ENCODE assay signal across 9 cellular contexts in the genomic region with DNA sequence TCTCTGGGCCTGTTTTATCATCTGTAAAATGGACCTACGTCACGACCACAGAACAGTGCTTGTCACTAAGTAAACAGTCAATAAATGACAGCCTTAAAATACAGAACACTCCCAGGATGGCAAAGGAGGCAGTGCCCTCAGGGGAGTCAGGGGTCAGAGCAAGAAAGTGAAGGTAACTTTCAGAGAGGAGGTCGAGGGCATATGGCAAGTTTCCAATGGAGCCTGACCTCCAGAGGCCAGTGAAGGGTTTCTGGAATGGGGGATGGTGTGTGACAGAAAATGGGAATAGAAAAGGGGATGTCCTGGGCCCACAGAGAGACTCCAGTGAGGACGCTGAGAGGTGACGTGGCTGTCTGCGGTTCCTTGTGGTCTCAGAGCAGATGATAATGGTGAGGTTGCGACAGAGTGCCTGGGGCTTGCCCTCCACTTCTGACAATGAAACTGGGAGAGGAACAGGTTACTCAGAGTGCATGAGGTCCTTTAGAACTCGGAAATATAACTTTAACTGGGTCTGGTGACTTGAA.
DNase-seq lines count a peak whose midpoint lies in the region; ATAC-seq and TF ChIP-seq lines count a peak whose summit lies in the region.
"Had no signal": no experiment of that assay in that cellular context is flagged by ENCODE, and none has a peak within 500 bp of the region (broad histone marks: within the 10 kb centered on the region; RNA-seq: fewer than 3 reads in every experiment).

No MANE protein-coding gene starts in this region.

- ATAC-seq in GM19043 (IDR thresholded peaks at IDR 0.05; ENCODE audit: low read depth, unreplicated experiment) (peak; percentile 95), HG03097 (IDR thresholded peaks at IDR 0.05; ENCODE audit: low FRiP score, unreplicated experiment) (peak; percentile 74), T-helper 17 cell (peak; percentile 91), gastrocnemius medialis (no peak)

- peak; percentile 15 to 51 (median 45) for DNase-seq in T-helper 17 cell
- peak; percentile 36 to 67 for DNase-seq in ascending aorta (ENCODE audit: low spot score in 2 of 2)
- DNase-seq in stimulated activated CD4-positive, alpha-beta T cell treated with anti-CD3 and anti-CD28 coated beads, TNF-alpha, amount 100 ng/mL, for 4 hours (ENCODE audit: low read depth in 3 of 3): peak; percentile 9 to 22 (median 13)
- no peak for DNase-seq in NCI-H1105 treated with DMSO at 0.1 percent for 48 hours (lab: John Stamatoyannopoulos, UW)
- no peak for DNase-seq in gastrocnemius medialis
- DNase-seq in GOT3 (lab: John Stamatoyannopoulos, UW): no peak
- DNase-seq: left cardiac atrium had no signal

- H3K27ac Mint-ChIP-seq in T-helper 17 cell: peak overlapping the region; percentile 71

- peak overlapping the region; percentile 64 for H3K4me3 Mint-ChIP-seq in T-helper 17 cell

- H3K4me1 Mint-ChIP-seq in T-helper 17 cell: peaks cover 12% of the 10 kb centered on the region

- H3K4me1 ChIP-seq in ascending aorta (no peaks in the 10 kb centered on the region), gastrocnemius medialis (no peaks in the 10 kb centered on the region)

- intact Hi-C loops in ascending aorta (cut with DNase I) (no loop called here), gastrocnemius medialis (cut with DNase I; ENCODE audit: low total_unique reads) (no loop called here)

- no peak overlapping the region for H3K27ac ChIP-seq in ascending aorta
- H3K27ac ChIP-seq in gastrocnemius medialis: no peak overlapping the region

- no peaks in the 10 kb centered on the region for H3K27me3 ChIP-seq in ascending aorta
- H3K27me3 ChIP-seq in gastrocnemius medialis: no peaks in the 10 kb centered on the region

- H3K9me3 ChIP-seq in T-helper 17 cell (ENCODE audit: control insufficient read depth, low read length, poor library complexity, severe bottlenecking) (no peaks in the 10 kb centered on the region), ascending aorta (no peaks in the 10 kb centered on the region), gastrocnemius medialis (no peaks in the 10 kb centered on the region)

- in situ Hi-C loops in gastrocnemius medialis (cut with MboI; ENCODE audit: low sequenced_read_pairs in 4 of 4): no loop called here

- H3K36me3 Mint-ChIP-seq in T-helper 17 cell (ENCODE audit: low read depth): peaks cover 2% of the 10 kb centered on the region

- H3K27me3 Mint-ChIP-seq in T-helper 17 cell: no peaks in the 10 kb centered on the region

- TF ChIP-seq CTCF in ascending aorta (IDR thresholded peaks at IDR 0.05): no peak
- no peak for TF ChIP-seq CTCF in gastrocnemius medialis (IDR thresholded peaks at IDR 0.05 in 4 of 5, conservative IDR thresholded peaks at IDR 0.05 in 1 of 5)

- no peaks in the 10 kb centered on the region for H3K36me3 ChIP-seq in ascending aorta
- no peaks in the 10 kb centered on the region for H3K36me3 ChIP-seq in gastrocnemius medialis

- H3K4me3 ChIP-seq in ascending aorta (no peak overlapping the region), gastrocnemius medialis (no peak overlapping the region)

- no peak for TF ChIP-seq POLR2A in gastrocnemius medialis (IDR thresholded peaks at IDR 0.05)

Comparison
In these comparisons a context has a peak if more than half of its experiments do, and no peak if none do; other contexts are left out.
1. ATAC-seq: peak in GM19043 (single experiment), HG03097 (single experiment) and T-helper 17 cell (single experiment); none in gastrocnemius medialis (0 of 2).
2. DNase-seq: peak in T-helper 17 cell (3 of 3), ascending aorta (2 of 2) and stimulated activated CD4-positive, alpha-beta T cell treated with anti-CD3 and anti-CD28 coated beads, TNF-alpha, amount 100 ng/mL, for 4 hours (3 of 3); none in NCI-H1105 treated with DMSO at 0.1 percent for 48 hours (single experiment), gastrocnemius medialis (0 of 2) and GOT3 (single experiment).